Comparison of ENCODE assay signal across 12 cellular contexts in genomic region chr1:53982762-53983101, GRCh38. TPM values are rescaled to one million over a fixed set of nuclear protein-coding genes. Genes with fewer than 3 reads are reported as not detected.
DNase-seq lines count a peak whose midpoint lies in the region; ATAC-seq, FAIRE-seq and TF ChIP-seq lines count a peak whose summit lies in the region.
"Had no signal": no experiment of that assay in that cellular context is flagged by ENCODE, and none has a peak within 500 bp of the region (broad histone marks: within the 10 kb centered on the region; RNA-seq: fewer than 3 reads in every experiment).

No MANE protein-coding gene starts in this region.

- peak overlapping the region; percentile 78 for H3K27ac Mint-ChIP-seq in WTC11
- peak overlapping the region in 3 of 9 donors; percentile 45 to 82 (median 74) for H3K27ac Mint-ChIP-seq in naive thymus-derived CD4-positive, alpha-beta T cell

- peaks cover 39% of the 10 kb centered on the region for H3K4me1 Mint-ChIP-seq in WTC11
- H3K4me1 Mint-ChIP-seq in naive thymus-derived CD4-positive, alpha-beta T cell, result peaks cover 6 to 47% (median 40%) of the 10 kb centered on the region in 7 donors

- ATAC-seq in WTC11 (peak; percentile 25; the same call in 1 of the 2 replicates), gastroesophageal sphincter (no peak), pancreas (peak; percentile 66 to 80 (median 75))
- no peak for ATAC-seq in naive thymus-derived CD4-positive, alpha-beta T cell

- POLR2A ChIA-PET in WTC11 (lab: Charles Lee), result no interaction called here
- POLR2A ChIA-PET in naive thymus-derived CD4-positive, alpha-beta T cell (lab: Charles Lee), result no interaction called here

- peaks cover 6% of the 10 kb centered on the region for H3K27me3 Mint-ChIP-seq in WTC11 (ENCODE audit: low read depth)
- H3K27me3 Mint-ChIP-seq in naive thymus-derived CD4-positive, alpha-beta T cell, result no peaks in the 10 kb centered on the region

- no peak for FAIRE-seq in pancreas (lab: Jason Lieb, UNC)

- intact Hi-C loops in pancreas (cut with DNase I), result no loop called here
- intact Hi-C loops in naive thymus-derived CD4-positive, alpha-beta T cell (cut with micrococcal nuclease), result no loop called here

- H3K27me3 ChIP-seq in gastroesophageal sphincter, result no peaks in the 10 kb centered on the region
- no peaks in the 10 kb centered on the region for H3K27me3 ChIP-seq in pancreas
- H3K27me3 ChIP-seq in naive thymus-derived CD4-positive, alpha-beta T cell (ENCODE audit: control insufficient read depth in 2 of 2, insufficient read depth in 2 of 2, low read length in 2 of 2), result no peaks in the 10 kb centered on the region
- H3K27me3 ChIP-seq: adrenal gland had no signal

- H3K4me3 ChIP-seq in AG09309 (ENCODE audit: control insufficient read depth, low read depth, low read length), result peak overlapping the region; percentile 30
- peak overlapping the region; percentile 22 to 45 for H3K4me3 ChIP-seq in gastroesophageal sphincter
- H3K4me3 ChIP-seq in pancreas, result peak overlapping the region in 3 of 4 donors; percentile 19 to 42 (median 33)
- H3K4me3 ChIP-seq in naive thymus-derived CD4-positive, alpha-beta T cell (ENCODE audit: low read length), result no peak overlapping the region

- H3K27ac ChIP-seq in gastroesophageal sphincter (peak overlapping the region; percentile 50 to 88 (median 80)), pancreas (peak overlapping the region; percentile 56 to 75 (median 72))
- H3K27ac ChIP-seq in naive thymus-derived CD4-positive, alpha-beta T cell (ENCODE audit: low read depth, low read length), result no peak overlapping the region
- H3K27ac ChIP-seq: adrenal gland, C4-2B had no signal

- TF ChIP-seq CTCF in AG09309 (IDR thresholded peaks at IDR 0.05; ENCODE audit: control insufficient read depth, insufficient read depth, low read depth, low read length, missing control alignments) (no peak), WTC11 (IDR thresholded peaks at IDR 0.05) (no peak), gastroesophageal sphincter (IDR thresholded peaks at IDR 0.05) (no peak), pancreas (IDR thresholded peaks at IDR 0.05) (no peak)

- 11 to 14% methylated on average over 1 to 4 of the region's 4 CpGs for WGBS in gastroesophageal sphincter (ENCODE audit: low coverage in 1 of 2), 2 donors
- 13 to 24% methylated on average over 4 of the region's 4 CpGs for WGBS in pancreas, 2 donors

- CTCF ChIA-PET in WTC11 (lab: Charles Lee), result interaction anchor here (0.9 to 3.2 kb wide), 9 partner anchors 9 to 506 kb away, joined by 3 to 40 read pairs (median 3); partner anchors contain the start of gene IFT25
- CTCF ChIA-PET in naive thymus-derived CD4-positive, alpha-beta T cell (lab: Charles Lee), result interaction anchor here (0.8 kb wide), 1 partner anchor 23 kb away, joined by 5 read pairs; no protein-coding TSS in a partner anchor

- H3K4me3 Mint-ChIP-seq in WTC11, result peak overlapping the region; percentile 65
- peak overlapping the region in 2 of 10 donors; percentile 37 to 44 for H3K4me3 Mint-ChIP-seq in naive thymus-derived CD4-positive, alpha-beta T cell

- H3K36me3 Mint-ChIP-seq in WTC11, result no peaks in the 10 kb centered on the region
- no peaks in the 10 kb centered on the region for H3K36me3 Mint-ChIP-seq in naive thymus-derived CD4-positive, alpha-beta T cell

- no peaks in the 10 kb centered on the region for H3K36me3 ChIP-seq in gastroesophageal sphincter
- no peaks in the 10 kb centered on the region for H3K36me3 ChIP-seq in pancreas
- H3K36me3 ChIP-seq in naive thymus-derived CD4-positive, alpha-beta T cell (ENCODE audit: control insufficient read depth in 2 of 3, insufficient read depth in 3 of 3, low read length in 3 of 3), result no peaks in the 10 kb centered on the region
- H3K36me3 ChIP-seq: adrenal gland had no signal

- H3K9me3 Mint-ChIP-seq in WTC11, result no peaks in the 10 kb centered on the region
- H3K9me3 Mint-ChIP-seq in naive thymus-derived CD4-positive, alpha-beta T cell, result peaks cover 0 to 7% (median 0%) of the 10 kb centered on the region in 11 donors

- peaks cover 0 to 21% (median 8%) of the 10 kb centered on the region in 3 donors for H3K4me1 ChIP-seq in gastroesophageal sphincter
- H3K4me1 ChIP-seq in pancreas, result peaks cover 0 to 7% (median 0%) of the 10 kb centered on the region in 3 donors
- H3K4me1 ChIP-seq in naive thymus-derived CD4-positive, alpha-beta T cell (ENCODE audit: control insufficient read depth in 2 of 2, insufficient read depth in 2 of 2, low read length in 2 of 2), result peaks cover 0 to 14% of the 10 kb centered on the region in 2 donors
- H3K4me1 ChIP-seq: adrenal gland had no signal

- DNase-seq in AG09309 (ENCODE audit: low read depth) (no peak), WTC11 (ENCODE audit: low spot score) (no peak), pancreas (no peak), OCI-M1 (lab: John Stamatoyannopoulos, UW) (no peak), GM19238 (ENCODE audit: insufficient read length, low spot score) (no peak)
- DNase-seq in stimulated activated CD4-positive, alpha-beta T cell treated with anti-CD3 and anti-CD28 coated beads, Interleukin-1b, Interleukin-23, amount 100 ng/mL, for 48 hours, result no peak
- no peak for DNase-seq in naive thymus-derived CD4-positive, alpha-beta T cell
- DNase-seq: activated CD4-positive, CD25-positive, alpha-beta regulatory T cell; stimulated activated CD4-positive, alpha-beta T cell treated with anti-CD3 and anti-CD28 coated beads, Interleukin-4, amount 100 ng/mL, for 4 hours had no signal

- TF ChIP-seq POLR2A in gastroesophageal sphincter (IDR thresholded peaks at IDR 0.05), result no peak

- no peaks in the 10 kb centered on the region for H3K9me3 ChIP-seq in gastroesophageal sphincter
- no peaks in the 10 kb centered on the region for H3K9me3 ChIP-seq in pancreas
- H3K9me3 ChIP-seq in naive thymus-derived CD4-positive, alpha-beta T cell (ENCODE audit: control insufficient read depth in 2 of 3, low read length in 3 of 3), result no peaks in the 10 kb centered on the region
- H3K9me3 ChIP-seq: adrenal gland had no signal

- TF ChIP-seq EP300 in gastroesophageal sphincter (IDR thresholded peaks at IDR 0.05), result no peak

TF ChIP-seq in WTC11, 78 proteins besides CTCF, POLR2A, EP300 and RAD21:
- TF ChIP-seq OVOL2 (CRISPR knock-in tag; IDR thresholded peaks at IDR 0.05; ENCODE audit: borderline replicate concordance), result no peak
- no peak for TF ChIP-seq ZNF532 (CRISPR knock-in tag; IDR thresholded peaks at IDR 0.05; ENCODE audit: borderline replicate concordance)
- TF ChIP-seq FOXK1 (CRISPR knock-in tag; IDR thresholded peaks at IDR 0.05), result 0 out of 2 replicates have a peak, but pooled peaks have one; percentile 20

RNA-seq across cellular contexts. Expression of gene LDLRAD1, which starts 35.3 kb away (rescaled TPM):
- total RNA-seq in WTC11 (2021), result 0.09 to 0.16 TPM in 2 of 3 replicates, not detected in the other
- total RNA-seq in gastroesophageal sphincter, result not detected
- under 1 TPM in 4 of 6 donors, not detected in 2; 0.08 to 0.29 (median 0.17) TPM for total RNA-seq in pancreas
- polyA plus RNA-seq in pancreas, result under 1 TPM in 1 of 2 donors, not detected in 1; 0.21 TPM
- total RNA-seq in naive thymus-derived CD4-positive, alpha-beta T cell, result not detected
- polyA plus RNA-seq in naive thymus-derived CD4-positive, alpha-beta T cell, result not detected

RNA-seq across cellular contexts. Expression of gene LRRC42, which starts 36.6 kb away (rescaled TPM):
- total RNA-seq in WTC11 (2021) (38.1 to 39.1 TPM (median 38.6 TPM) in 3 replicates), gastroesophageal sphincter (10 to 100 TPM; 19.6 to 31.4 (median 23.9) TPM), pancreas (10 to 100 TPM in 1 of 6 donors, 1 to 10 TPM in 5; 5.7 to 12.4 (median 6.7) TPM)
- 10 to 100 TPM in 1 of 2 donors, 1 to 10 TPM in 1; 5.2 to 20.5 TPM for polyA plus RNA-seq in pancreas
- 10 to 100 TPM in 1 of 5 experiments, 1 to 10 TPM in 4; 6.2 to 20.3 (median 7.8) TPM for total RNA-seq in naive thymus-derived CD4-positive, alpha-beta T cell
- 10 to 100 TPM in 1 of 2 donors, 1 to 10 TPM in 1; 7.7 to 13.8 TPM for polyA plus RNA-seq in naive thymus-derived CD4-positive, alpha-beta T cell

RNA-seq across cellular contexts. Expression of gene IFT25, which starts 37.2 kb away (rescaled TPM):
- total RNA-seq in WTC11 (2021) (22.6 to 27.9 TPM (median 26.3 TPM) in 3 replicates), gastroesophageal sphincter (10 to 100 TPM; 17.7 to 27.1 (median 21.3) TPM), pancreas (10 to 100 TPM in 1 of 6 donors, 1 to 10 TPM in 5; 5.9 to 12.0 (median 8.7) TPM)
- 10 to 100 TPM in 1 of 2 donors, 1 to 10 TPM in 1; 9.2 to 21.5 TPM for polyA plus RNA-seq in pancreas
- total RNA-seq in naive thymus-derived CD4-positive, alpha-beta T cell, result 10 to 100 TPM; 17.5 to 59.9 (median 41.3) TPM
- 10 to 100 TPM; 38.0 to 53.7 TPM for polyA plus RNA-seq in naive thymus-derived CD4-positive, alpha-beta T cell

Comparison
In these comparisons a context has a peak if more than half of its experiments do, and no peak if none do; other contexts are left out.
1. ATAC-seq: peak in WTC11 (single experiment) and pancreas (4 of 4); none in gastroesophageal sphincter (single experiment) and naive thymus-derived CD4-positive, alpha-beta T cell (single experiment).